ENCODE assay signal across 8 cellular contexts in the genomic region with DNA sequence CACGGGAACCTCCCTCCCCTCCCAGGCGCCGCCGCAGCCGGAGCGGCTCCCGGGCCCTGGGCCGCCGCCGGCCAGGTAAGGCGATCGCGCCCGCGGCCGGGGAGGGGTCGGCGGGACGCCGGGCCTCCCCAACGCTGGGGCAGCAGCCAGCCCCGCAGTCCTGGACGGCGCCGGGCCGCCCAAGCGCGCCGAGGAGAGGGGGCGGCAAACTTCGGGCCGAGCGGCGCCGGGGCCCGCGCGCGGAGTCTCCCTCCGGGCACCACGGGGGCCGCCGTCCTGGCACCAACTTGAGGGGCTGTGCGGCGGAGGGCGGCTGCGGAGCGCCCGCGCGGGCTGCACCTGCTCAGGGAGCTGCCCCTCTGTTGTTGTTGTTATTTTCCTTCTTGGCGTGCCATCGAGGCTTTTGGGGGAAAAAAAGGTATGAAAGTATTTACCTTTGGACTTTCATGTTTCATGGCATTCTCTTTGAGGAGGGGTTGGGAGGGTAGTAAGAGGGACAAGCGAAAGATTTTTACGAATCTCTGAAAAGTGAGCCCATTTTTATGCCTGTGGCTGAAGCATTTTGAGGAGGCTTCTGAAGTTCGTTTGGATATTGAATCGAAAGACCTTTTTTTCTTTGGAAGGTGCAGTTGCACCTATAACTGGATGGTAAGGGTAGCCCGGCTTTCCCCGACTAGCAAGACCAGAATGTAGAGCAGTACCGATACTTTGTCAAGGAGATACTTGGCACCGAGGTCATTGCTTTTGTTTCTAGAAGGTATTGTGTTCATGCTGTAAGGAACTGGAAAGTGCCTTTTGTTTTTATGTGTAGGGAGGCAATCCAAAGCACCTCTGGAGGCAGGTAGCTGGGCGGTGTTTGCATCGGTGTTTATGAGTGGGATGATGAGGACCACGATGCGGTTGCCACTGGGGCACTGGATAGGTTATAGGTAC. TPM values are rescaled to one million over a fixed set of nuclear protein-coding genes. Genes with fewer than 3 reads are reported as not detected.
A peak's percentile ranks its signal among the peaks of the same experiment; 100 is the strongest.
DNase-seq lines count a peak whose midpoint lies in the region; ATAC-seq and TF ChIP-seq lines count a peak whose summit lies in the region.

A gene with protein sequence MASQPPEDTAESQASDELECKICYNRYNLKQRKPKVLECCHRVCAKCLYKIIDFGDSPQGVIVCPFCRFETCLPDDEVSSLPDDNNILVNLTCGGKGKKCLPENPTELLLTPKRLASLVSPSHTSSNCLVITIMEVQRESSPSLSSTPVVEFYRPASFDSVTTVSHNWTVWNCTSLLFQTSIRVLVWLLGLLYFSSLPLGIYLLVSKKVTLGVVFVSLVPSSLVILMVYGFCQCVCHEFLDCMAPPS (plus strand): TSS at position 4 of the 933 bp plus-strand sequence. CDS start 52,168 bp downstream, outside the sequence.

- H3K4me3 ChIP-seq in right cardiac atrium (ENCODE audit: low read length): peak within 1 kb of the TSS; percentile 36
- peak within 1 kb of the TSS; percentile 13 to 41 (median 23) for H3K4me3 ChIP-seq in skin epidermis
- H3K4me3 ChIP-seq in lower leg skin (ENCODE audit: low read depth, poor library complexity, severe bottlenecking): no peak within 1 kb of the TSS

- H3K27me3 ChIP-seq in right cardiac atrium (ENCODE audit: control insufficient read depth, insufficient read depth): no peaks in the 10 kb centered on the region

- H3K27ac Mint-ChIP-seq in activated naive CD4-positive, alpha-beta T cell treated with anti-CD3 and anti-CD28 coated beads, Interleukin-2, amount 50 U/mL, for 24 hours: no peak within 1 kb of the TSS

- WGBS in right cardiac atrium: 4% methylated on average over 56 of the region's 65 CpGs
- 3 to 14% methylated on average over 14 to 43 of the region's 65 CpGs for WGBS in lower leg skin, 2 donors

- peak in 1 of 2 donors; percentile 83 for ATAC-seq in right cardiac atrium

- no peak within 1 kb of the TSS for H3K27ac ChIP-seq in right cardiac atrium (ENCODE audit: low read length)
- H3K27ac ChIP-seq in skin epidermis: peak within 1 kb of the TSS in 2 of 21 experiments; percentile 18 to 63

- TF ChIP-seq CTCF in lower leg skin (IDR thresholded peaks at IDR 0.05): no peak

- H3K4me1 Mint-ChIP-seq in activated naive CD4-positive, alpha-beta T cell treated with anti-CD3 and anti-CD28 coated beads, Interleukin-2, amount 50 U/mL, for 24 hours: peaks cover 15% of the 10 kb centered on the region

- peaks cover 53% of the 10 kb centered on the region for H3K27me3 Mint-ChIP-seq in activated naive CD4-positive, alpha-beta T cell treated with anti-CD3 and anti-CD28 coated beads, Interleukin-2, amount 50 U/mL, for 24 hours

- no peaks in the 10 kb centered on the region for H3K36me3 Mint-ChIP-seq in activated naive CD4-positive, alpha-beta T cell treated with anti-CD3 and anti-CD28 coated beads, Interleukin-2, amount 50 U/mL, for 24 hours

- intact Hi-C loops in right cardiac atrium (cut with DNase I) (no loop called here), lower leg skin (cut with DNase I; ENCODE audit: low total_unique reads) (no loop called here)

- no peaks in the 10 kb centered on the region for H3K4me1 ChIP-seq in right cardiac atrium (ENCODE audit: control insufficient read depth, insufficient read depth, low read length)

- H3K9me3 ChIP-seq in right cardiac atrium (ENCODE audit: control insufficient read depth, low read length): no peaks in the 10 kb centered on the region

- no peak for TF ChIP-seq POLR2A in lower leg skin (IDR thresholded peaks at IDR 0.05)

- DNase-seq in NCI-H1436 (lab: John Stamatoyannopoulos, UW) (peak; percentile 34), NCI-H1436 treated with DMSO at 0.1 percent for 48 hours (lab: John Stamatoyannopoulos, UW) (no peak), NCI-H2029 (lab: John Stamatoyannopoulos, UW) (peak; percentile 58), right cardiac atrium (peak in 1 of 3 donors; percentile 11), NCI-H774 (lab: John Stamatoyannopoulos, UW) (no peak), lower leg skin (ENCODE audit: low spot score in 2 of 2) (no peak)

- H3K4me3 Mint-ChIP-seq in activated naive CD4-positive, alpha-beta T cell treated with anti-CD3 and anti-CD28 coated beads, Interleukin-2, amount 50 U/mL, for 24 hours: peak within 1 kb of the TSS; percentile 81

- H3K9me3 Mint-ChIP-seq in activated naive CD4-positive, alpha-beta T cell treated with anti-CD3 and anti-CD28 coated beads, Interleukin-2, amount 50 U/mL, for 24 hours: no peaks in the 10 kb centered on the region

RNA-seq across cellular contexts. Expression of the gene that starts here (rescaled TPM):
- total RNA-seq in right cardiac atrium (1 to 10 TPM in 1 of 4 donors, under 1 TPM in 2, not detected in 1; 0.44 to 1.2 (median 0.57) TPM), lower leg skin (1 to 10 TPM in 1 of 4 donors, under 1 TPM in 2, not detected in 1; 0.32 to 1.3 (median 0.42) TPM)
- polyA plus RNA-seq in right cardiac atrium: 0.48 TPM

Comparison
In these comparisons a context has a peak if more than half of its experiments do, and no peak if none do; other contexts are left out.
1. DNase-seq: peak in NCI-H1436 (single experiment) and NCI-H2029 (single experiment); none in NCI-H1436 treated with DMSO at 0.1 percent for 48 hours (single experiment), NCI-H774 (single experiment) and lower leg skin (0 of 2).